ENCODE assay signal across 18 cellular contexts in genomic region chr9:135522931-135523330, GRCh38. TPM values are rescaled to one million over a fixed set of nuclear protein-coding genes. Genes with fewer than 3 reads are reported as not detected.
DNase-seq lines count a peak whose midpoint lies in the region; ATAC-seq and TF ChIP-seq lines count a peak whose summit lies in the region.
"Had no signal": no experiment of that assay in that cellular context is flagged by ENCODE, and none has a peak within 500 bp of the region (broad histone marks: within the 10 kb centered on the region; RNA-seq: fewer than 3 reads in every experiment).

No MANE protein-coding gene starts in this region.

- no peaks in the 10 kb centered on the region for H3K36me3 Mint-ChIP-seq in GM23338 (ENCODE audit: low read depth)

- no peak overlapping the region for H3K27ac ChIP-seq in GM23338 (ENCODE audit: low read depth)
- H3K27ac ChIP-seq in coronary artery = no peak overlapping the region
- H3K27ac ChIP-seq in stomach = no peak overlapping the region
- H3K27ac ChIP-seq: HL-60, RWPE1, SJSA1 had no signal

- H3K4me2 ChIP-seq in GM23338 = no peak overlapping the region

- H3K4me3 Mint-ChIP-seq in GM23338 = no peak overlapping the region

- H3K9me2 ChIP-seq in GM23338 (ENCODE audit: insufficient read depth) = no peaks in the 10 kb centered on the region

- TF ChIP-seq POLR2A in stomach (IDR thresholded peaks at IDR 0.05) = no peak

- H3K27me3 ChIP-seq in GM23338 (ENCODE audit: insufficient read depth) (no peaks in the 10 kb centered on the region), stomach (peaks cover 0 to 68% (median 16%) of the 10 kb centered on the region in 3 donors)
- H3K27me3 ChIP-seq: BE2C had no signal

- no peak overlapping the region for H2AFZ ChIP-seq in GM23338

- TF ChIP-seq EP300 in stomach (IDR thresholded peaks at IDR 0.05) = no peak

- no peaks in the 10 kb centered on the region for H3K9me3 Mint-ChIP-seq in GM23338

- intact Hi-C loops in stomach (cut with DNase I; ENCODE audit: low total_unique reads) = no loop called here

- H3K79me2 ChIP-seq in GM23338 (replicated peaks; ENCODE audit: insufficient read depth) = no peaks in the 10 kb centered on the region

- H3K4me3 ChIP-seq in GM23338 (no peak overlapping the region), coronary artery (no peak overlapping the region), stomach (no peak overlapping the region)
- H3K4me3 ChIP-seq: K562, SJSA1 had no signal

- H3K9me3 ChIP-seq in stomach = no peaks in the 10 kb centered on the region
- H3K9me3 ChIP-seq: BE2C, SJSA1 had no signal

- H3K4me1 ChIP-seq in GM23338 (ENCODE audit: insufficient read depth) (no peaks in the 10 kb centered on the region; the same call in 1 of the 2 replicates), stomach (no peaks in the 10 kb centered on the region)
- H3K4me1 ChIP-seq: BE2C, SJSA1 had no signal

- ATAC-seq in GM23338 = peak; percentile 44
- no peak for ATAC-seq in GM21619 (IDR thresholded peaks at IDR 0.05; ENCODE audit: unreplicated experiment)
- ATAC-seq: K562 had no signal

- peak; percentile 61 for DNase-seq in GM23338 (ENCODE audit: low spot score)
- peak; percentile 47 for DNase-seq in coronary artery (ENCODE audit: low spot score)
- peak; percentile 82 for DNase-seq in mesenteric fat pad (ENCODE audit: low spot score)
- peak; percentile 16 for DNase-seq in stomach
- no peak for DNase-seq in activated CD4-positive, alpha-beta T cell treated with anti-CD3 and anti-CD28 coated beads for 4 hours
- DNase-seq in NCI-H2107 (lab: John Stamatoyannopoulos, UW) = no peak
- DNase-seq: BE2C; NCI-H1092; NCI-H345; NCI-H69; NK-92 treated with Interleukin-12 subunit alpha and Interleukin-12 subunit beta, amount 100 ng/mL, for 24 hours; OCI-M1 had no signal

- no peaks in the 10 kb centered on the region for H3F3A ChIP-seq in GM23338 (replicated peaks; ENCODE audit: low read depth)

- no peaks in the 10 kb centered on the region for H4K20me1 ChIP-seq in GM23338 (replicated peaks; ENCODE audit: insufficient read depth)

- no peak overlapping the region for H3K27ac Mint-ChIP-seq in GM23338

- no peaks in the 10 kb centered on the region for H3K36me3 ChIP-seq in GM23338 (ENCODE audit: insufficient read depth)
- H3K36me3 ChIP-seq in stomach = no peaks in the 10 kb centered on the region
- H3K36me3 ChIP-seq: BE2C, SJSA1 had no signal

- H3K27me3 Mint-ChIP-seq in GM23338 (ENCODE audit: insufficient read depth, low read depth, poor library complexity) = peaks cover 4% of the 10 kb centered on the region

- peaks cover 10% of the 10 kb centered on the region; the same call in 2 of the 3 replicates for H3K4me1 Mint-ChIP-seq in GM23338

- WGBS in stomach, 5 donors = 58 to 74% (median 70%) methylated on average over 17 of the region's 17 CpGs

- TF ChIP-seq CTCF in GM23338 (conservative IDR thresholded peaks at IDR 0.05; ENCODE audit: low read depth in 2 of 2) (0 out of 4 replicates have a peak, but pooled peaks of 1 of the 2 experiments have one; percentile 8), coronary artery (IDR thresholded peaks at IDR 0.05) (no peak), stomach (IDR thresholded peaks at IDR 0.05) (no peak)

TF ChIP-seq in GM23338, 12 proteins besides CTCF, POLR2A, EP300 and RAD21:
- TF ChIP-seq CREB1 (CRISPR knock-in tag; IDR thresholded peaks at IDR 0.05; ENCODE audit: low read depth) (no peak), NANOG (IDR thresholded peaks at IDR 0.05; ENCODE audit: borderline replicate concordance) (no peak), POLR2AphosphoS5 (IDR thresholded peaks at IDR 0.05; ENCODE audit: low read depth) (no peak), ZNF462 (CRISPR knock-in tag; IDR thresholded peaks at IDR 0.05) (no peak), JUNB (IDR thresholded peaks at IDR 0.05; ENCODE audit: unreplicated experiment) (no peak), EZH2 (IDR thresholded peaks at IDR 0.05; ENCODE audit: low read depth, unreplicated experiment) (no peak), ZNF331 (CRISPR knock-in tag; IDR thresholded peaks at IDR 0.05; ENCODE audit: low read depth) (no peak)

RNA-seq across cellular contexts. Expression of gene LCN1, which starts 1.7 kb away (rescaled TPM):
- total RNA-seq in GM23338 (2014; rRNA removed; shearing (Covaris generic)) = not detected in 2 replicates
- 0.27 TPM in 1 of 2 replicates, not detected in the other for polyA plus RNA-seq in GM23338 (2016; fragmentation: Nextera tagmentation; extraction: Ambion mirVana)
- total RNA-seq in mesenteric fat pad = 2.3 TPM
- not detected for total RNA-seq in stomach
- not detected for polyA plus RNA-seq in stomach
- total RNA-seq: K562, SJSA1 had no signal
- polyA plus RNA-seq: AG04450, K562 had no signal

RNA-seq across cellular contexts. Expression of gene MRPS2, which starts 22.4 kb away (rescaled TPM):
- total RNA-seq in GM23338 (2014; rRNA removed; shearing (Covaris generic)) = 96.5 and 116 TPM in 2 replicates
- polyA plus RNA-seq in GM23338 (2016; fragmentation: Nextera tagmentation; extraction: Ambion mirVana) = 83.2 and 86.6 TPM in 2 replicates
- 25.9 TPM for total RNA-seq in mesenteric fat pad
- 10 to 100 TPM in 3 of 5 donors, 1 to 10 TPM in 2; 1.8 to 46.3 (median 36.2) TPM for total RNA-seq in stomach
- polyA plus RNA-seq in stomach = 10 to 100 TPM; 35.7 to 54.7 (median 44.0) TPM

RNA-seq across cellular contexts. Expression of gene OBP2A, which starts 23.0 kb away (rescaled TPM):
- total RNA-seq in GM23338 (2014; rRNA removed; shearing (Covaris generic)) = not detected in 2 replicates
- not detected in 2 replicates for polyA plus RNA-seq in GM23338 (2016; fragmentation: Nextera tagmentation; extraction: Ambion mirVana)
- not detected for total RNA-seq in mesenteric fat pad
- total RNA-seq in stomach = not detected
- polyA plus RNA-seq in stomach = not detected
- total RNA-seq: K562, SJSA1 had no signal
- polyA plus RNA-seq: AG04450, K562 had no signal

RNA-seq across cellular contexts. Expression of gene PAEP, which starts 38.6 kb away (rescaled TPM):
- total RNA-seq in GM23338 (2014; rRNA removed; shearing (Covaris generic)) = not detected in 2 replicates
- polyA plus RNA-seq in GM23338 (2016; fragmentation: Nextera tagmentation; extraction: Ambion mirVana) = not detected in 2 replicates
- not detected for total RNA-seq in mesenteric fat pad
- not detected for total RNA-seq in stomach
- not detected for polyA plus RNA-seq in stomach
- total RNA-seq: SJSA1 had no signal
- polyA plus RNA-seq: AG04450 had no signal

RNA-seq across cellular contexts. Expression of gene PPP1R26, which starts 43.3 kb away (rescaled TPM):
- total RNA-seq in GM23338 (2014; rRNA removed; shearing (Covaris generic)) = 44.4 and 49.8 TPM in 2 replicates
- polyA plus RNA-seq in GM23338 (2016; fragmentation: Nextera tagmentation; extraction: Ambion mirVana) (10.7 and 11.4 TPM in 2 replicates), stomach (1 to 10 TPM; 5.3 to 7.4 (median 6.8) TPM)
- total RNA-seq in mesenteric fat pad (10.6 TPM), stomach (10 to 100 TPM; 11.6 to 22.8 (median 15.4) TPM)

Comparison
In these comparisons a context has a peak if more than half of its experiments do, and no peak if none do; other contexts are left out.
1. DNase-seq: peak in GM23338 (single experiment), coronary artery (single experiment), mesenteric fat pad (single experiment) and stomach (single experiment); none in activated CD4-positive, alpha-beta T cell treated with anti-CD3 and anti-CD28 coated beads for 4 hours (0 of 2) and NCI-H2107 (single experiment).